In genomic region chr2:11482473-11483031, GRCh38 we compare ENCODE assay signal across 8 cellular contexts. TPM values are rescaled to one million over a fixed set of nuclear protein-coding genes. Genes with fewer than 3 reads are reported as not detected.
DNase-seq lines count a peak whose midpoint lies in the region; ATAC-seq and TF ChIP-seq lines count a peak whose summit lies in the region.

No MANE protein-coding gene starts in this region.

- TF ChIP-seq EP300 in tibial nerve (IDR thresholded peaks at IDR 0.05) = no peak

- ATAC-seq in GM19351 (IDR thresholded peaks at IDR 0.05; ENCODE audit: unreplicated experiment) = no peak

- TF ChIP-seq CTCF in lower leg skin (IDR thresholded peaks at IDR 0.05) (no peak), tibial nerve (IDR thresholded peaks at IDR 0.05) (peak in 2 of 5 experiments; percentile 10 to 20)

- H3K4me1 ChIP-seq in tibial nerve = peaks cover 0 to 58% (median 9%) of the 10 kb centered on the region in 4 donors

- H3K27ac ChIP-seq in cingulate gyrus (ENCODE audit: low read depth, low read length) (peak overlapping the region; percentile 29), tibial nerve (peak overlapping the region; percentile 42 to 88 (median 64))

- H3K4me3 ChIP-seq in lower leg skin (ENCODE audit: low read depth, poor library complexity, severe bottlenecking) (peak overlapping the region; percentile 49), tibial nerve (peak overlapping the region; percentile 40 to 79 (median 46))

- H3K27me3 ChIP-seq in tibial nerve = peaks cover 0 to 8% of the 10 kb centered on the region in 2 donors

- WGBS in lower leg skin, 2 donors = 34% methylated on average over 11 of the region's 69 CpGs; no CpG with 5 or more reads in 1 of the 2 donors
- WGBS in tibial nerve, 2 donors = 10 to 12% methylated on average over 10 of the region's 69 CpGs

- no peaks in the 10 kb centered on the region for H3K36me3 ChIP-seq in tibial nerve

- H3K9me3 ChIP-seq in tibial nerve = no peaks in the 10 kb centered on the region

- no peak for TF ChIP-seq POLR2A in lower leg skin (IDR thresholded peaks at IDR 0.05)
- no peak for TF ChIP-seq POLR2A in tibial nerve (IDR thresholded peaks at IDR 0.05)

- peak; percentile 49 to 69 for DNase-seq in NCI-H524 (lab: John Stamatoyannopoulos, UW)
- no peak for DNase-seq in NCI-H524 treated with DMSO at 0.1 percent for 48 hours (lab: John Stamatoyannopoulos, UW)
- DNase-seq in lower leg skin (ENCODE audit: low spot score in 2 of 2) = no peak
- DNase-seq in tibial nerve (ENCODE audit: low spot score in 2 of 2) = no peak
- DNase-seq in GDM1 (lab: John Stamatoyannopoulos, UW) = no peak
- DNase-seq in activated CD4-positive, alpha-beta T cell treated with anti-CD3 and anti-CD28 coated beads for 48 hours = no peak

- intact Hi-C loops in lower leg skin (cut with DNase I; ENCODE audit: low total_unique reads) = no loop called here

RNA-seq across cellular contexts. Expression of gene E2F6, which starts 16.6 kb away (rescaled TPM):
- total RNA-seq in lower leg skin = 10 to 100 TPM; 10.1 to 18.2 (median 13.4) TPM
- 10 to 100 TPM; 10.9 to 16.5 (median 13.8) TPM for total RNA-seq in tibial nerve

RNA-seq across cellular contexts. Expression of gene GREB1, which starts 51.3 kb away (rescaled TPM):
- total RNA-seq in lower leg skin (10 to 100 TPM in 1 of 4 donors, 1 to 10 TPM in 3; 2.4 to 12.2 (median 4.0) TPM), tibial nerve (10 to 100 TPM in 3 of 4 donors, 1 to 10 TPM in 1; 8.1 to 74.3 (median 26.7) TPM)

Comparison
In these comparisons a context has a peak if more than half of its experiments do, and no peak if none do; other contexts are left out.
1. DNase-seq: peak in NCI-H524 (2 of 2); none in NCI-H524 treated with DMSO at 0.1 percent for 48 hours (single experiment), lower leg skin (0 of 2), tibial nerve (0 of 2), GDM1 (single experiment) and activated CD4-positive, alpha-beta T cell treated with anti-CD3 and anti-CD28 coated beads for 48 hours (single experiment).